ENCODE assay signal across 15 cellular contexts in genomic region chr6:223763-224162, GRCh38.
A peak's percentile ranks its signal among the peaks of the same experiment; 100 is the strongest.
DNase-seq lines count a peak whose midpoint lies in the region; ATAC-seq, FAIRE-seq and TF ChIP-seq lines count a peak whose summit lies in the region.
"Had no signal": no experiment of that assay in that cellular context is flagged by ENCODE, and none has a peak within 500 bp of the region (broad histone marks: within the 10 kb centered on the region; RNA-seq: fewer than 3 reads in every experiment).

No MANE protein-coding gene starts in this region.

- no peaks in the 10 kb centered on the region for H3K27me3 Mint-ChIP-seq in activated naive CD8-positive, alpha-beta T cell
- peaks cover 3% of the 10 kb centered on the region for H3K27me3 Mint-ChIP-seq in activated naive CD8-positive, alpha-beta T cell treated with anti-CD3 and anti-CD28 coated beads for 36 hours
- H3K27me3 Mint-ChIP-seq in CD14-positive monocyte (ENCODE audit: low read depth in 3 of 3) = peaks cover 1 to 7% (median 3%) of the 10 kb centered on the region in 3 donors
- H3K27me3 Mint-ChIP-seq: naive thymus-derived CD8-positive, alpha-beta T cell had no signal

- no peaks in the 10 kb centered on the region for H3K36me3 ChIP-seq in bronchial epithelial cell (ENCODE audit: control insufficient read depth, insufficient read depth, low read length)
- H3K36me3 ChIP-seq: BLaER1 treated with 17β-estradiol and CSF1 and Interleukin-3, amounts not matched to agents 10 nM and 100 nM had no signal

- no peaks in the 10 kb centered on the region for H3K27me3 ChIP-seq in bronchial epithelial cell (ENCODE audit: control insufficient read depth, insufficient read depth, low read length)

- no peaks in the 10 kb centered on the region for H3K9me3 Mint-ChIP-seq in activated naive CD8-positive, alpha-beta T cell (ENCODE audit: low read depth)
- H3K9me3 Mint-ChIP-seq in activated naive CD8-positive, alpha-beta T cell treated with anti-CD3 and anti-CD28 coated beads for 36 hours = no peaks in the 10 kb centered on the region
- no peaks in the 10 kb centered on the region for H3K9me3 Mint-ChIP-seq in stimulated activated effector memory CD8-positive, alpha-beta T cell treated with anti-CD3 and anti-CD28 coated beads, Interleukin-12 subunit alpha, Interleukin-12 subunit beta, amount 100 ng/mL, for 72 hours
- peaks cover 0 to 12% (median 0%) of the 10 kb centered on the region in 7 donors for H3K9me3 Mint-ChIP-seq in CD14-positive monocyte
- H3K9me3 Mint-ChIP-seq: naive thymus-derived CD8-positive, alpha-beta T cell had no signal

- H3K27ac Mint-ChIP-seq in activated naive CD8-positive, alpha-beta T cell = peak overlapping the region; percentile 93
- H3K27ac Mint-ChIP-seq in activated naive CD8-positive, alpha-beta T cell treated with anti-CD3 and anti-CD28 coated beads for 36 hours = no peak overlapping the region
- peak overlapping the region; percentile 96 for H3K27ac Mint-ChIP-seq in stimulated activated effector memory CD8-positive, alpha-beta T cell treated with anti-CD3 and anti-CD28 coated beads, Interleukin-12 subunit alpha, Interleukin-12 subunit beta, amount 100 ng/mL, for 72 hours
- no peak overlapping the region for H3K27ac Mint-ChIP-seq in CD14-positive monocyte

- FAIRE-seq in RCC 7860 (lab: Jason Lieb, UNC) = no peak
- peak; percentile 73 for FAIRE-seq in bronchial epithelial cell (lab: Jason Lieb, UNC)
- FAIRE-seq: endometrium had no signal

- H3K4me3 ChIP-seq in bronchial epithelial cell (ENCODE audit: low read depth, low read length) = no peak overlapping the region
- H3K4me3 ChIP-seq: BLaER1 treated with 17β-estradiol and CSF1 and Interleukin-3, amounts not matched to agents 10 nM and 100 nM had no signal

- TF ChIP-seq CTCF in bronchial epithelial cell (IDR thresholded peaks at IDR 0.05; ENCODE audit: insufficient read depth, low read length, severe bottlenecking) (no peak), CD14-positive monocyte (IDR thresholded peaks at IDR 0.05) (no peak)

- H3K4me1 Mint-ChIP-seq in activated naive CD8-positive, alpha-beta T cell (ENCODE audit: low read depth) = peaks cover 55% of the 10 kb centered on the region
- peaks cover 65% of the 10 kb centered on the region for H3K4me1 Mint-ChIP-seq in activated naive CD8-positive, alpha-beta T cell treated with anti-CD3 and anti-CD28 coated beads for 36 hours
- H3K4me1 Mint-ChIP-seq in stimulated activated effector memory CD8-positive, alpha-beta T cell treated with anti-CD3 and anti-CD28 coated beads, Interleukin-12 subunit alpha, Interleukin-12 subunit beta, amount 100 ng/mL, for 72 hours = peaks cover 67% of the 10 kb centered on the region
- H3K4me1 Mint-ChIP-seq in CD14-positive monocyte = peaks cover 54% of the 10 kb centered on the region

- intact Hi-C loops in CD14-positive monocyte (cut with micrococcal nuclease) = loop anchor here in 1 of 2 donors (5.0 kb wide), 3 partner anchors 34 to 114 kb away; no protein-coding TSS in a partner anchor

- DNase-seq in activated naive CD8-positive, alpha-beta T cell treated with anti-CD3 and anti-CD28 coated beads for 36 hours = no peak
- DNase-seq in RCC 7860 (ENCODE audit: low spot score) (peak; percentile 9), bronchial epithelial cell (ENCODE audit: low read depth) (peak; percentile 98), CD14-positive monocyte (ENCODE audit: low spot score) (no peak), DMS153 treated with DMSO at 0.1 percent for 48 hours (lab: John Stamatoyannopoulos, UW; ENCODE audit: unreplicated experiment) (no peak), A172 (ENCODE audit: low spot score) (no peak)
- DNase-seq in stimulated activated effector memory CD8-positive, alpha-beta T cell treated with anti-CD3 and anti-CD28 coated beads, Interleukin-12 subunit alpha, Interleukin-12 subunit beta, amount 100 ng/mL, for 72 hours (ENCODE audit: low spot score in 2 of 2) = no peak
- DNase-seq: head of caudate nucleus; left ventricle myocardium superior; naive thymus-derived CD8-positive, alpha-beta T cell; NCI-H510A; retina had no signal

- ATAC-seq in stimulated activated effector memory CD8-positive, alpha-beta T cell treated with anti-CD3 and anti-CD28 coated beads, Interleukin-12 subunit alpha, Interleukin-12 subunit beta, amount 100 ng/mL, for 72 hours = peak; percentile 64
- ATAC-seq: left ventricle myocardium superior; naive thymus-derived CD8-positive, alpha-beta T cell had no signal

- H3K36me3 Mint-ChIP-seq in activated naive CD8-positive, alpha-beta T cell = no peaks in the 10 kb centered on the region
- peaks cover 5% of the 10 kb centered on the region for H3K36me3 Mint-ChIP-seq in activated naive CD8-positive, alpha-beta T cell treated with anti-CD3 and anti-CD28 coated beads for 36 hours
- no peaks in the 10 kb centered on the region for H3K36me3 Mint-ChIP-seq in stimulated activated effector memory CD8-positive, alpha-beta T cell treated with anti-CD3 and anti-CD28 coated beads, Interleukin-12 subunit alpha, Interleukin-12 subunit beta, amount 100 ng/mL, for 72 hours
- H3K36me3 Mint-ChIP-seq in CD14-positive monocyte = no peaks in the 10 kb centered on the region
- H3K36me3 Mint-ChIP-seq: naive thymus-derived CD8-positive, alpha-beta T cell had no signal

- peak overlapping the region; percentile 23 for H3K4me3 Mint-ChIP-seq in activated naive CD8-positive, alpha-beta T cell
- H3K4me3 Mint-ChIP-seq in activated naive CD8-positive, alpha-beta T cell treated with anti-CD3 and anti-CD28 coated beads for 36 hours = no peak overlapping the region
- peak overlapping the region; percentile 65 for H3K4me3 Mint-ChIP-seq in stimulated activated effector memory CD8-positive, alpha-beta T cell treated with anti-CD3 and anti-CD28 coated beads, Interleukin-12 subunit alpha, Interleukin-12 subunit beta, amount 100 ng/mL, for 72 hours
- H3K4me3 Mint-ChIP-seq in CD14-positive monocyte = no peak overlapping the region
- H3K4me3 Mint-ChIP-seq: naive thymus-derived CD8-positive, alpha-beta T cell had no signal

Comparison
In these comparisons a context has a peak if more than half of its experiments do, and no peak if none do; other contexts are left out.
1. H3K27ac Mint-ChIP-seq: peak in activated naive CD8-positive, alpha-beta T cell (single experiment) and stimulated activated effector memory CD8-positive, alpha-beta T cell treated with anti-CD3 and anti-CD28 coated beads, Interleukin-12 subunit alpha, Interleukin-12 subunit beta, amount 100 ng/mL, for 72 hours (single experiment); none in activated naive CD8-positive, alpha-beta T cell treated with anti-CD3 and anti-CD28 coated beads for 36 hours (single experiment) and CD14-positive monocyte (0 of 7).
2. H3K4me3 Mint-ChIP-seq: peak in activated naive CD8-positive, alpha-beta T cell (single experiment) and stimulated activated effector memory CD8-positive, alpha-beta T cell treated with anti-CD3 and anti-CD28 coated beads, Interleukin-12 subunit alpha, Interleukin-12 subunit beta, amount 100 ng/mL, for 72 hours (single experiment); none in activated naive CD8-positive, alpha-beta T cell treated with anti-CD3 and anti-CD28 coated beads for 36 hours (single experiment) and CD14-positive monocyte (0 of 2).
3. DNase-seq: peak in RCC 7860 (single experiment) and bronchial epithelial cell (single experiment); none in activated naive CD8-positive, alpha-beta T cell treated with anti-CD3 and anti-CD28 coated beads for 36 hours (single experiment), stimulated activated effector memory CD8-positive, alpha-beta T cell treated with anti-CD3 and anti-CD28 coated beads, Interleukin-12 subunit alpha, Interleukin-12 subunit beta, amount 100 ng/mL, for 72 hours (0 of 2), CD14-positive monocyte (single experiment), DMS153 treated with DMSO at 0.1 percent for 48 hours (single experiment) and A172 (single experiment).